9 cellular contexts compared by ENCODE assay signal in the genomic region with DNA sequence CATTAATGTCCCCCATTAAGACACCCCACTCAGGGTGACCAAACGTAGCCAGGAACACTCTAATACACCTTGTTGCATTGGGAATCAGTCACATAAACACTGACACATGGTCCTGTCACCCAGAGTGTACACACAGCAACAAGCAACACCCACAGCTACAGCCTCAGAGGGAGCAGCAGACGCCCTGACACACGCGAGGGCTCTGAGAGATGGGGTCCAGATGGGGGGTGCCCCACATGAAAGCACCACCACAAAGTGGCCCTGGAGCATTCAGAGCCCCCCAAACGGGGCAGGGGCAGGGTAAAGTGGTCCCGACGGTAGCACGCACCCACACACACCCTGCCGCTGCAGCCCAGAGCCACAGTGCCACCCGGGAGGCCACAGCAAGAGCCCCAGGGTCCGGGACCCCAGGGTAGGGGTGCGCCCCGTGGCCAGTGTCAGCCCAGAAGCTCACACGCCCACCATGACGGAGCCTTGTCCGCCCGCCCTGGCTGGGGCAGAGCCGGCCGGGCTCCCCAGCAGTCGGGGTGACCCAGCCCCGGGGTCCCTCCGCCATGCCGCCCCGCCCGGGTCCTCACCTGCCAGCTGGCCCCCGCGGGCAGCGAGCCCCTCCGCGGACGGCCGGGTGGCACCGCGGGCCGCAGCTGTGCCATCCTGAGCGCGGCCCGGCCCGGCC. TPM values are rescaled to one million over a fixed set of nuclear protein-coding genes. Genes with fewer than 3 reads are reported as not detected.
DNase-seq lines count a peak whose midpoint lies in the region; ATAC-seq and TF ChIP-seq lines count a peak whose summit lies in the region.
"Had no signal": no experiment of that assay in that cellular context is flagged by ENCODE, and none has a peak within 500 bp of the region (broad histone marks: within the 10 kb centered on the region; RNA-seq: fewer than 3 reads in every experiment).

No MANE protein-coding gene starts in this region.

- H3K4me3 ChIP-seq in kidney epithelial cell (ENCODE audit: low read depth, low read length), result peak overlapping the region; percentile 45

- ATAC-seq in activated naive CD8-positive, alpha-beta T cell treated with anti-CD3 and anti-CD28 coated beads, Interleukin-2, amount 10 ng/mL, durations not matched to agents 7 days and 5 days (ENCODE audit: low read depth), result peak; percentile 6
- peak in 1 of 2 donors; percentile 7 for ATAC-seq in stimulated activated naive B cell treated with anti-CD40 and anti-IgM and Interleukin-4, amounts not matched to agents 10 μg/mL and 1 μg/mL and 100 μg/mL, for 72 hours (replicated peaks)

- TF ChIP-seq CTCF in kidney epithelial cell (IDR thresholded peaks at IDR 0.05; ENCODE audit: insufficient read depth, low read length, poor library complexity, severe bottlenecking), result no peak

- peaks cover 16% of the 10 kb centered on the region for H3K27me3 Mint-ChIP-seq in T-helper 2 cell treated with Interferon-gamma antibody and Interleukin-4, amounts not matched to agents 5 μg/mL and 100 μg/mL, for 36 hours (ENCODE audit: low read depth)
- peaks cover 24% of the 10 kb centered on the region for H3K27me3 Mint-ChIP-seq in activated naive CD8-positive, alpha-beta T cell treated with anti-CD3 and anti-CD28 coated beads, Interleukin-2, amount 10 ng/mL, durations not matched to agents 7 days and 5 days
- H3K27me3 Mint-ChIP-seq in stimulated activated naive B cell treated with anti-CD40 and anti-IgM and Interleukin-4, amounts not matched to agents 10 μg/mL and 1 μg/mL and 100 μg/mL, for 72 hours, result peaks cover 41 to 68% of the 10 kb centered on the region in 2 donors

- H3K36me3 Mint-ChIP-seq in T-helper 2 cell treated with Interferon-gamma antibody and Interleukin-4, amounts not matched to agents 5 μg/mL and 100 μg/mL, for 36 hours (ENCODE audit: low read depth), result no peaks in the 10 kb centered on the region
- H3K36me3 Mint-ChIP-seq in activated naive CD8-positive, alpha-beta T cell treated with anti-CD3 and anti-CD28 coated beads, Interleukin-2, amount 10 ng/mL, durations not matched to agents 7 days and 5 days, result no peaks in the 10 kb centered on the region
- H3K36me3 Mint-ChIP-seq in stimulated activated naive B cell treated with anti-CD40 and anti-IgM and Interleukin-4, amounts not matched to agents 10 μg/mL and 1 μg/mL and 100 μg/mL, for 72 hours, result no peaks in the 10 kb centered on the region

- H3K4me1 Mint-ChIP-seq in T-helper 2 cell treated with Interferon-gamma antibody and Interleukin-4, amounts not matched to agents 5 μg/mL and 100 μg/mL, for 36 hours (ENCODE audit: low read depth), result no peaks in the 10 kb centered on the region
- peaks cover 6% of the 10 kb centered on the region for H3K4me1 Mint-ChIP-seq in activated naive CD8-positive, alpha-beta T cell treated with anti-CD3 and anti-CD28 coated beads, Interleukin-2, amount 10 ng/mL, durations not matched to agents 7 days and 5 days
- peaks cover 0 to 4% of the 10 kb centered on the region in 2 donors for H3K4me1 Mint-ChIP-seq in stimulated activated naive B cell treated with anti-CD40 and anti-IgM and Interleukin-4, amounts not matched to agents 10 μg/mL and 1 μg/mL and 100 μg/mL, for 72 hours

- no peak overlapping the region for H3K27ac Mint-ChIP-seq in T-helper 2 cell treated with Interferon-gamma antibody and Interleukin-4, amounts not matched to agents 5 μg/mL and 100 μg/mL, for 36 hours
- H3K27ac Mint-ChIP-seq in activated naive CD8-positive, alpha-beta T cell treated with anti-CD3 and anti-CD28 coated beads, Interleukin-2, amount 10 ng/mL, durations not matched to agents 7 days and 5 days, result no peak overlapping the region
- H3K27ac Mint-ChIP-seq in stimulated activated naive B cell treated with anti-CD40 and anti-IgM and Interleukin-4, amounts not matched to agents 10 μg/mL and 1 μg/mL and 100 μg/mL, for 72 hours, result no peak overlapping the region

- H3K4me3 Mint-ChIP-seq in T-helper 2 cell treated with Interferon-gamma antibody and Interleukin-4, amounts not matched to agents 5 μg/mL and 100 μg/mL, for 36 hours, result peak overlapping the region; percentile 29
- peak overlapping the region; percentile 19 for H3K4me3 Mint-ChIP-seq in activated naive CD8-positive, alpha-beta T cell treated with anti-CD3 and anti-CD28 coated beads, Interleukin-2, amount 10 ng/mL, durations not matched to agents 7 days and 5 days
- H3K4me3 Mint-ChIP-seq in stimulated activated naive B cell treated with anti-CD40 and anti-IgM and Interleukin-4, amounts not matched to agents 10 μg/mL and 1 μg/mL and 100 μg/mL, for 72 hours, result peak overlapping the region; percentile 21 to 30

- no peaks in the 10 kb centered on the region for H3K36me3 ChIP-seq in kidney epithelial cell (ENCODE audit: control insufficient read depth, insufficient read depth, low read length)

- POLR2A ChIA-PET in activated naive CD8-positive, alpha-beta T cell treated with anti-CD3 and anti-CD28 coated beads, Interleukin-2, amount 10 ng/mL, durations not matched to agents 7 days and 5 days (lab: Charles Lee), result no interaction called here

- peaks cover 10% of the 10 kb centered on the region for H3K27me3 ChIP-seq in kidney epithelial cell (ENCODE audit: control insufficient read depth, insufficient read depth, low read length)

- no peaks in the 10 kb centered on the region for H3K9me3 Mint-ChIP-seq in T-helper 2 cell treated with Interferon-gamma antibody and Interleukin-4, amounts not matched to agents 5 μg/mL and 100 μg/mL, for 36 hours
- no peaks in the 10 kb centered on the region for H3K9me3 Mint-ChIP-seq in activated naive CD8-positive, alpha-beta T cell treated with anti-CD3 and anti-CD28 coated beads, Interleukin-2, amount 10 ng/mL, durations not matched to agents 7 days and 5 days
- H3K9me3 Mint-ChIP-seq in stimulated activated naive B cell treated with anti-CD40 and anti-IgM and Interleukin-4, amounts not matched to agents 10 μg/mL and 1 μg/mL and 100 μg/mL, for 72 hours, result no peaks in the 10 kb centered on the region

- DNase-seq in T-helper 2 cell treated with Interferon-gamma antibody and Interleukin-4, amounts not matched to agents 5 μg/mL and 100 μg/mL, for 36 hours (ENCODE audit: low spot score), result no peak
- no peak for DNase-seq in T-helper 2 cell
- peak; percentile 41 for DNase-seq in activated naive CD8-positive, alpha-beta T cell treated with anti-CD3 and anti-CD28 coated beads, Interleukin-2, amount 10 ng/mL, durations not matched to agents 7 days and 5 days
- no peak for DNase-seq in kidney epithelial cell (ENCODE audit: low read depth)
- no peak for DNase-seq in stimulated activated naive B cell treated with anti-CD40 and anti-IgM and Interleukin-4, amounts not matched to agents 10 μg/mL and 1 μg/mL and 100 μg/mL, for 72 hours
- DNase-seq in amygdala (lab: John Stamatoyannopoulos, UW), result no peak
- no peak for DNase-seq in NCI-H526 treated with DMSO at 0.1 percent for 48 hours (lab: John Stamatoyannopoulos, UW)
- DNase-seq in stimulated activated CD4-positive, alpha-beta T cell treated with anti-CD3 and anti-CD28 coated beads, Interleukin-4, amount 100 ng/mL, for 4 hours, result no peak
- DNase-seq: NCI-H510A had no signal

RNA-seq across cellular contexts. Expression of gene RAP1GAP, which starts 47.3 kb away (rescaled TPM):
- under 1 TPM; 0.37 to 0.69 TPM for total RNA-seq in activated naive CD8-positive, alpha-beta T cell treated with anti-CD3 and anti-CD28 coated beads, Interleukin-2, amount 10 ng/mL, durations not matched to agents 7 days and 5 days
- total RNA-seq in kidney epithelial cell, result 7.1 and 9.0 TPM in 2 replicates
